3 cellular contexts compared by ENCODE assay signal in the genomic region with DNA sequence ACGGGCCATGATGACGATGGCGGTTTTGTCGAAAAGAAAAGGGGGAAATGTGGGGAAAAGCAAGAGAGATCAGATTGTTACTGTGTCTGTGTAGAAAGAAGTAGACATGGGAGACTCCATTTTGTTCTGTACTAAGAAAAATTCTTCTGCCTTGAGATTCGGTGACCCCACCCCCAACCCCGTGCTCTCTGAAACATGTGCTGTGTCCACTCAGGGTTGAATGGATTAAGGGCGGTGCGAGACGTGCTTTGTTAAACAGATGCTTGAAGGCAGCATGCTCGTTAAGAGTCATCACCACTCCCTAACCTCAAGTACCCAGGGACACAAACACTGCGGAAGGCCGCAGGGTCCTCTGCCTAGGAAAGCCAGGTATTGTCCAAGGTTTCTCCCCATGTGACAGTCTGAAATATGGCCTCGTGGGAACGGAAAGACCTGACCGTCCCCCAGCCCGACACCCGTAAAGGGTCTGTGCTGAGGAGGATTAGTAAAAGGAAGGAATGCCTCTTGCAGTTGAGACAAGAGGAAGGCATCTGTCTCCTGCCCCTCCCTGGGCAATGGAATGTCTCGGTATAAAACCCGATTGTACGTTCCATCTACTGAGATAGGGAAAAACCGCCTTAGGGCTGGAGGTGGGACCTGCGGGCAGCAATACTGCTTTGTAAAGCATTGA. TPM values are rescaled to one million over a fixed set of nuclear protein-coding genes. Genes with fewer than 3 reads are reported as not detected.
"Had no signal": no experiment of that assay in that cellular context is flagged by ENCODE, and none has a peak within 500 bp of the region (broad histone marks: within the 10 kb centered on the region; RNA-seq: fewer than 3 reads in every experiment).

No MANE protein-coding gene starts in this region.

RNA-seq across cellular contexts. Expression of a gene that starts 22.2 kb away (rescaled TPM):
- total RNA-seq: activated CD4-positive, alpha-beta T cell treated with anti-CD3 and anti-CD28 coated beads, Interleukin-2, amount 10 ng/mL, durations not matched to agents 7 days and 5 days; activated CD8-positive, alpha-beta memory T cell treated with anti-CD3 and anti-CD28 coated beads, Interleukin-2, amount 10 ng/mL, durations not matched to agents 7 days and 5 days; natural killer cell had no signal
